9 cellular contexts compared by ENCODE assay signal in the genomic region with DNA sequence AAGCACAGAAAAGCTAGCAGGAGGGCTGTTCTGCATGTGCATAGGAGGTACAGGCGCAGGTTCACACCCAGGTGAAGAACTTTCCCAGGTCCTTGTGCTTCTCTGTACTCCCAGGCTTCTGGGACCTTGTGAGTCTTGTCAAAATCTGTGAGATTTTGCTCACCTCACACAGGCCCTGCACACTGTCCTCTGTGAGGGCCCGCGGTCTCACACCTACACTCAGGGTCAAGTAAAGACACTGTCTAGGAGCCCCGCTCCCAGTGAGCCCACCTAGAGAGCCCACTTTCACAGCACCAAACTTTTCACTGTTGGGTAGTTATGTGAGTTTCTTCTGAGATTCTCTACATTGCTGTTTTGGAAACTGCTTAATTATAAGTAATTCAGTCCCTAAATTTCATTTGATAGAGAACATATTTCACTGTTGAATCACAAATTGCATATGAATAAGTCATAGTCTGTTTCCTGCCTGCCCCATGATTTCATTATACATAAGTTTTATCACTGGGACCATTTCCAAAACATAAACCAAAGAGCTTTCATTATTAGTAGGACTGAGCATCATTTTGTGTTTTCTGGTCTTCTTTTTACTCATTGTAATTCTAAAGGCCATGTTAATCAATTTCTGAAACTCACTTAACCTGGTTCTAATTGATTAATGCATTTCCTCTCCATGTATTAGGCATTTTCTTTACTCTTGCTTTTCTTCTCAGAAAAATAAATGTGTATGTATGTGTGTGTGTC.
DNase-seq lines count a peak whose midpoint lies in the region; ATAC-seq, FAIRE-seq and TF ChIP-seq lines count a peak whose summit lies in the region.
"Had no signal": no experiment of that assay in that cellular context is flagged by ENCODE, and none has a peak within 500 bp of the region (broad histone marks: within the 10 kb centered on the region; RNA-seq: fewer than 3 reads in every experiment).

No MANE protein-coding gene starts in this region.

- H3K36me3 Mint-ChIP-seq in astrocyte (ENCODE audit: low read depth, unreplicated experiment), result no peaks in the 10 kb centered on the region
- H3K36me3 Mint-ChIP-seq in stimulated activated memory B cell treated with anti-CD40 and anti-IgM and Interleukin-4, amounts not matched to agents 10 μg/mL and 1 μg/mL and 100 μg/mL, for 72 hours, result no peaks in the 10 kb centered on the region
- H3K36me3 Mint-ChIP-seq in effector memory CD8-positive, alpha-beta T cell (ENCODE audit: insufficient read depth), result no peaks in the 10 kb centered on the region

- no peaks in the 10 kb centered on the region for H3K27me3 Mint-ChIP-seq in astrocyte (ENCODE audit: low read depth, unreplicated experiment)
- H3K27me3 Mint-ChIP-seq in stimulated activated memory B cell treated with anti-CD40 and anti-IgM and Interleukin-4, amounts not matched to agents 10 μg/mL and 1 μg/mL and 100 μg/mL, for 72 hours, result no peaks in the 10 kb centered on the region
- no peaks in the 10 kb centered on the region for H3K27me3 Mint-ChIP-seq in effector memory CD8-positive, alpha-beta T cell

- no peak for TF ChIP-seq CTCF in astrocyte (IDR thresholded peaks at IDR 0.05; ENCODE audit: insufficient read depth, low read depth, low read length)

- no peaks in the 10 kb centered on the region for H3K36me3 ChIP-seq in astrocyte (ENCODE audit: insufficient read depth, low read length)

- peak overlapping the region; percentile 62 for H3K4me2 ChIP-seq in astrocyte (ENCODE audit: low read length)

- H3K9me3 ChIP-seq in astrocyte (ENCODE audit: insufficient read depth, low read depth, low read length), result no peaks in the 10 kb centered on the region

- no peaks in the 10 kb centered on the region for H4K20me1 ChIP-seq in astrocyte (ENCODE audit: insufficient read depth, low read length)

- peak; percentile 87 for ATAC-seq in HG02973 (IDR thresholded peaks at IDR 0.05; ENCODE audit: unreplicated experiment)
- peak; percentile 31 for ATAC-seq in stimulated activated memory B cell treated with anti-CD40 and anti-IgM and Interleukin-4, amounts not matched to agents 10 μg/mL and 1 μg/mL and 100 μg/mL, for 72 hours
- ATAC-seq in effector memory CD8-positive, alpha-beta T cell (replicated peaks), result no peak

- no peaks in the 10 kb centered on the region for H3K27me3 ChIP-seq in astrocyte (ENCODE audit: insufficient read depth, low read length)
- H3K27me3 ChIP-seq: dorsolateral prefrontal cortex had no signal

- peak overlapping the region; percentile 30 for H3K27ac Mint-ChIP-seq in astrocyte (ENCODE audit: unreplicated experiment)
- H3K27ac Mint-ChIP-seq in stimulated activated memory B cell treated with anti-CD40 and anti-IgM and Interleukin-4, amounts not matched to agents 10 μg/mL and 1 μg/mL and 100 μg/mL, for 72 hours, result no peak overlapping the region
- H3K27ac Mint-ChIP-seq in effector memory CD8-positive, alpha-beta T cell, result no peak overlapping the region

- H3K4me3 ChIP-seq in astrocyte (ENCODE audit: insufficient read depth, low read depth, low read length), result no peak overlapping the region
- H3K4me3 ChIP-seq: dorsolateral prefrontal cortex had no signal

- peaks cover 14% of the 10 kb centered on the region for H3K4me1 ChIP-seq in astrocyte (ENCODE audit: insufficient read depth, low read length)

- peak overlapping the region; percentile 7 for H3K9ac ChIP-seq in astrocyte (ENCODE audit: low read length)

- peak overlapping the region; percentile 72 for H3K27ac ChIP-seq in astrocyte (ENCODE audit: low read depth, low read length)
- H3K27ac ChIP-seq: dorsolateral prefrontal cortex had no signal

- peaks cover 8% of the 10 kb centered on the region for H3K9me3 Mint-ChIP-seq in astrocyte (ENCODE audit: unreplicated experiment)
- peaks cover 7% of the 10 kb centered on the region for H3K9me3 Mint-ChIP-seq in stimulated activated memory B cell treated with anti-CD40 and anti-IgM and Interleukin-4, amounts not matched to agents 10 μg/mL and 1 μg/mL and 100 μg/mL, for 72 hours
- H3K9me3 Mint-ChIP-seq in effector memory CD8-positive, alpha-beta T cell, result peaks cover 0 to 19% of the 10 kb centered on the region in 2 donors

- H3K79me2 ChIP-seq in astrocyte (ENCODE audit: insufficient read depth, low read length), result no peaks in the 10 kb centered on the region

- H3K4me3 Mint-ChIP-seq in astrocyte (ENCODE audit: unreplicated experiment), result no peak overlapping the region
- no peak overlapping the region for H3K4me3 Mint-ChIP-seq in stimulated activated memory B cell treated with anti-CD40 and anti-IgM and Interleukin-4, amounts not matched to agents 10 μg/mL and 1 μg/mL and 100 μg/mL, for 72 hours
- no peak overlapping the region for H3K4me3 Mint-ChIP-seq in effector memory CD8-positive, alpha-beta T cell

- H2AFZ ChIP-seq in astrocyte (ENCODE audit: low read depth, low read length), result peak overlapping the region; percentile 22

- H3K4me1 Mint-ChIP-seq in astrocyte (ENCODE audit: low read depth, unreplicated experiment), result peaks cover 17% of the 10 kb centered on the region
- no peaks in the 10 kb centered on the region for H3K4me1 Mint-ChIP-seq in stimulated activated memory B cell treated with anti-CD40 and anti-IgM and Interleukin-4, amounts not matched to agents 10 μg/mL and 1 μg/mL and 100 μg/mL, for 72 hours
- no peaks in the 10 kb centered on the region for H3K4me1 Mint-ChIP-seq in effector memory CD8-positive, alpha-beta T cell (ENCODE audit: low read depth in 2 of 2)

- FAIRE-seq in GM19239 (lab: Jason Lieb, UNC), result peak; percentile 42
- FAIRE-seq in astrocyte (lab: Jason Lieb, UNC), result peak; percentile 52

- DNase-seq in GM19239 (ENCODE audit: insufficient read length, low spot score) (no peak), astrocyte (ENCODE audit: low read depth) (peak; percentile 81), SIG-M5 treated with dmso at 0.1 percent for 504 hours (lab: John Stamatoyannopoulos, UW; ENCODE audit: unreplicated experiment) (no peak), putamen (ENCODE audit: low spot score) (no peak), GM19238 (ENCODE audit: insufficient read length, low spot score) (no peak)
- DNase-seq in effector memory CD8-positive, alpha-beta T cell, result no peak
- DNase-seq: dorsolateral prefrontal cortex had no signal
